ENCODE assay signal across 30 cellular contexts in the genomic region with DNA sequence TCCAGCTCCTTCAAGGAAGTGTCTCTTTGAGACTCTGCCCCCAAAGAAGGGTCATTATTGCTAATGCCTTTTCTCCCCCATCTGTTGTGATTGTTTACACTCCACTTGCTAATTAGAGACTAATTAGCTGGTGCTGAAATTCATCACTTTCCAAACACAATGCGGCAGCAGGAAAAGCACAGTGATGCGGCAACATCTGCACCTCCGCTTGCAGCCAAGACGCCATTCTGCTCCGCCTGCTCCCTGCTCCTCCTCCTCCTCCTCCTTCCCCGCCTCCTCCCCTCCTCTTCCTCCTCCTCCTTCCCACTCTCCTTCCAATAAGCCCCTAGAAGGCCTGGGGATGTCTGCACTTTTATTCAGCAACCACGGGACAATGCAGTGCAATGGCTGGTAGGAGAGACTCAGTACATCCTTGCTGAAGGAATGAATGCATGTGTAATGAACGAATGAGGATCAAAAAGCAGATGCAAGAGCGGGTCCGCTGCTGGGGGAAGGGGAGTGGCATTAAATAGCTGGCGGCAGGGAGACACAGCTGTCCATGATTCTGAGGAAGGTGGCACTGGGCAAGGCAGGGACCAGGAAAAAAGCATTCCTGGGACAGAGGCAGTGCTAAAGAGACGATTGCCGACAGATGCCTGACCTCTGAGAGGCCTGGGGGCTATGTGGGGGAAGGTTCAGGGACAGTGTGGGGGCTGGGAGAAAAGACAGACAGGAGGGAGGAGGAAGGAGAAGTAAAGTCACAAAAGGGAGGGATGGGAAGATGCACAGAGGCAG.
A peak's percentile ranks its signal among the peaks of the same experiment; 100 is the strongest.
DNase-seq lines count a peak whose midpoint lies in the region; ATAC-seq and TF ChIP-seq lines count a peak whose summit lies in the region.
"Had no signal": no experiment of that assay in that cellular context is flagged by ENCODE, and none has a peak within 500 bp of the region (broad histone marks: within the 10 kb centered on the region; RNA-seq: fewer than 3 reads in every experiment).

No MANE protein-coding gene starts in this region.

- H3K9me3 Mint-ChIP-seq in endodermal cell (no peaks in the 10 kb centered on the region), MCF 10A (ENCODE audit: unreplicated experiment) (no peaks in the 10 kb centered on the region)
- H3K9me3 Mint-ChIP-seq in stimulated activated naive B cell treated with anti-CD40 and anti-IgM and Interleukin-4, amounts not matched to agents 10 μg/mL and 1 μg/mL and 100 μg/mL, for 72 hours, result no peaks in the 10 kb centered on the region
- H3K9me3 Mint-ChIP-seq: activated naive CD4-positive, alpha-beta T cell treated with anti-CD3 and anti-CD28 coated beads, Interleukin-2, amount 50 U/mL, for 72 hours; activated T-cell treated with anti-CD3 and anti-CD28 coated beads, Interleukin-2, amount 50 U/mL, for 72 hours; central memory CD8-positive, alpha-beta T cell; stimulated activated effector memory CD8-positive, alpha-beta T cell treated with anti-CD3 and anti-CD28 coated beads, Interleukin-12 subunit alpha, Interleukin-12 subunit beta, amount 100 ng/mL, for 72 hours had no signal

- no peaks in the 10 kb centered on the region for H3K36me3 ChIP-seq in endodermal cell (ENCODE audit: control insufficient read depth, insufficient read depth, low read length)
- no peaks in the 10 kb centered on the region for H3K36me3 ChIP-seq in suprapubic skin
- H3K36me3 ChIP-seq: ascending aorta, heart right ventricle, left lung, neutrophil, thyroid gland had no signal

- intact Hi-C loops in MCF 10A (cut with micrococcal nuclease), result no loop called here

- no peak for TF ChIP-seq EP300 in suprapubic skin (IDR thresholded peaks at IDR 0.05)

- H3K4me1 ChIP-seq in endodermal cell (ENCODE audit: control insufficient read depth, insufficient read depth, low read length) (peaks cover 20% of the 10 kb centered on the region), suprapubic skin (no peaks in the 10 kb centered on the region)
- H3K4me1 ChIP-seq: ascending aorta, left lung, thyroid gland had no signal

- 58 to 63% methylated on average over 6 to 13 of the region's 13 CpGs for WGBS in endodermal cell (ENCODE audit: insufficient coverage in 1 of 2, insufficient read length in 1 of 2), 2 experiments
- 73% methylated on average over 13 of the region's 13 CpGs for WGBS in suprapubic skin

- H3K4me1 Mint-ChIP-seq in endodermal cell (peaks cover 63% of the 10 kb centered on the region), MCF 10A (ENCODE audit: insufficient read depth, unreplicated experiment) (no peaks in the 10 kb centered on the region)
- peaks cover 9 to 47% of the 10 kb centered on the region in 2 donors for H3K4me1 Mint-ChIP-seq in stimulated activated naive B cell treated with anti-CD40 and anti-IgM and Interleukin-4, amounts not matched to agents 10 μg/mL and 1 μg/mL and 100 μg/mL, for 72 hours
- H3K4me1 Mint-ChIP-seq: central memory CD8-positive, alpha-beta T cell; stimulated activated effector memory CD8-positive, alpha-beta T cell treated with anti-CD3 and anti-CD28 coated beads, Interleukin-12 subunit alpha, Interleukin-12 subunit beta, amount 100 ng/mL, for 72 hours had no signal

- CTCF ChIA-PET in MCF 10A (lab: Yijun Ruan, JAX), result interaction anchor here (0.7 kb wide), 2 partner anchors 61 to 72 kb away, joined by 4 to 5 read pairs; no protein-coding TSS in a partner anchor

- H3K4me3 Mint-ChIP-seq in endodermal cell, result no peak overlapping the region
- H3K4me3 Mint-ChIP-seq in stimulated activated naive B cell treated with anti-CD40 and anti-IgM and Interleukin-4, amounts not matched to agents 10 μg/mL and 1 μg/mL and 100 μg/mL, for 72 hours, result no peak overlapping the region
- no peak overlapping the region for H3K4me3 Mint-ChIP-seq in MCF 10A (ENCODE audit: unreplicated experiment)
- H3K4me3 Mint-ChIP-seq: activated T-cell treated with anti-CD3 and anti-CD28 coated beads, Interleukin-2, amount 50 U/mL, for 72 hours; central memory CD8-positive, alpha-beta T cell; stimulated activated effector memory CD8-positive, alpha-beta T cell treated with anti-CD3 and anti-CD28 coated beads, Interleukin-12 subunit alpha, Interleukin-12 subunit beta, amount 100 ng/mL, for 72 hours had no signal

- no peaks in the 10 kb centered on the region for H3K9me3 ChIP-seq in endodermal cell (ENCODE audit: control insufficient read depth, low read length)
- no peaks in the 10 kb centered on the region for H3K9me3 ChIP-seq in suprapubic skin
- H3K9me3 ChIP-seq: ascending aorta, heart right ventricle, left lung, neutrophil, thyroid gland had no signal

- no peak for TF ChIP-seq POLR2A in suprapubic skin (IDR thresholded peaks at IDR 0.05)

- no peak overlapping the region for H3K4me3 ChIP-seq in endodermal cell (ENCODE audit: low read length)
- H3K4me3 ChIP-seq in suprapubic skin, result no peak overlapping the region
- H3K4me3 ChIP-seq: ascending aorta, heart right ventricle, left lung, skin epidermis, thyroid gland had no signal

- H3K36me3 Mint-ChIP-seq in endodermal cell (ENCODE audit: low read depth), result no peaks in the 10 kb centered on the region
- peaks cover 0 to 1% of the 10 kb centered on the region in 2 donors for H3K36me3 Mint-ChIP-seq in stimulated activated naive B cell treated with anti-CD40 and anti-IgM and Interleukin-4, amounts not matched to agents 10 μg/mL and 1 μg/mL and 100 μg/mL, for 72 hours
- no peaks in the 10 kb centered on the region for H3K36me3 Mint-ChIP-seq in MCF 10A (ENCODE audit: insufficient read depth, unreplicated experiment)
- H3K36me3 Mint-ChIP-seq: activated naive CD4-positive, alpha-beta T cell treated with anti-CD3 and anti-CD28 coated beads, Interleukin-2, amount 50 U/mL, for 72 hours; stimulated activated effector memory CD8-positive, alpha-beta T cell treated with anti-CD3 and anti-CD28 coated beads, Interleukin-12 subunit alpha, Interleukin-12 subunit beta, amount 100 ng/mL, for 72 hours had no signal

- peak overlapping the region; percentile 41 for H3K27ac ChIP-seq in endodermal cell (ENCODE audit: low read depth, low read length)
- H3K27ac ChIP-seq in suprapubic skin, result no peak overlapping the region
- H3K27ac ChIP-seq: ascending aorta, epithelial cell of prostate, heart right ventricle, left lung, neutrophil, skin epidermis, thyroid gland had no signal

- ATAC-seq in stimulated activated naive B cell treated with anti-CD40 and anti-IgM and Interleukin-4, amounts not matched to agents 10 μg/mL and 1 μg/mL and 100 μg/mL, for 72 hours (replicated peaks), result no peak
- ATAC-seq: activated naive CD4-positive, alpha-beta T cell treated with anti-CD3 and anti-CD28 coated beads, Interleukin-2, amount 50 U/mL, for 72 hours; activated T-cell treated with anti-CD3 and anti-CD28 coated beads, Interleukin-2, amount 50 U/mL, for 72 hours; HepG2; left lung; PC-3; stimulated activated effector memory CD8-positive, alpha-beta T cell treated with anti-CD3 and anti-CD28 coated beads, Interleukin-12 subunit alpha, Interleukin-12 subunit beta, amount 100 ng/mL, for 72 hours had no signal

- peaks cover 5% of the 10 kb centered on the region for H3K27me3 ChIP-seq in endodermal cell (ENCODE audit: control insufficient read depth, insufficient read depth, low read length, poor library complexity, severe bottlenecking)
- H3K27me3 ChIP-seq in suprapubic skin, result peaks cover 7% of the 10 kb centered on the region
- H3K27me3 ChIP-seq: ascending aorta, heart right ventricle, left lung, neutrophil, thyroid gland had no signal

- no peak overlapping the region for H3K9ac ChIP-seq in endodermal cell (ENCODE audit: extremely low read depth, low read length, poor library complexity, severe bottlenecking)

- DNase-seq in NCI-H748 (lab: John Stamatoyannopoulos, UW; ENCODE audit: unreplicated experiment) (peak; percentile 5), NCI-H748 treated with DMSO at 0.1 percent for 48 hours (lab: John Stamatoyannopoulos, UW) (no peak), NCI-H446 treated with DMSO at 0.1 percent for 48 hours (lab: John Stamatoyannopoulos, UW) (peak; percentile 68), endodermal cell (peak; percentile 77), MCF 10A (ENCODE audit: unreplicated experiment) (no peak), suprapubic skin (ENCODE audit: low spot score in 2 of 2) (no peak), AML-193 (lab: John Stamatoyannopoulos, UW) (no peak)
- DNase-seq in stimulated activated naive B cell treated with anti-CD40 and anti-IgM and Interleukin-4, amounts not matched to agents 10 μg/mL and 1 μg/mL and 100 μg/mL, for 72 hours, result no peak
- DNase-seq: activated CD4-positive, alpha-beta T cell treated with anti-CD3 and anti-CD28 coated beads for 4 hours; activated T-cell treated with anti-CD3 and anti-CD28 coated beads, Interleukin-2, amount 50 U/mL, for 72 hours; Calu3; GOT3; left lung; NCI-H1092 treated with DMSO at 0.1 percent for 48 hours; NCI-H2081 treated with DMSO at 0.1 percent for 48 hours; NCI-H526; PC-3; SHP77 treated with DMSO at 0.1 percent for 48 hours; stimulated activated CD4-positive, alpha-beta T cell treated with anti-CD3 and anti-CD28 coated beads, Interleukin-1b, Interleukin-23, amount 100 ng/mL, for 48 hours; T-helper 1 cell had no signal

- H3K27ac Mint-ChIP-seq in endodermal cell, result peak overlapping the region; percentile 65
- peak overlapping the region; percentile 38 for H3K27ac Mint-ChIP-seq in stimulated activated naive B cell treated with anti-CD40 and anti-IgM and Interleukin-4, amounts not matched to agents 10 μg/mL and 1 μg/mL and 100 μg/mL, for 72 hours
- H3K27ac Mint-ChIP-seq in MCF 10A (ENCODE audit: low read depth, unreplicated experiment), result no peak overlapping the region
- H3K27ac Mint-ChIP-seq: activated T-cell treated with anti-CD3 and anti-CD28 coated beads, Interleukin-2, amount 50 U/mL, for 72 hours; stimulated activated effector memory CD8-positive, alpha-beta T cell treated with anti-CD3 and anti-CD28 coated beads, Interleukin-12 subunit alpha, Interleukin-12 subunit beta, amount 100 ng/mL, for 72 hours had no signal

- no peaks in the 10 kb centered on the region for H3K27me3 Mint-ChIP-seq in endodermal cell (ENCODE audit: insufficient read depth)
- H3K27me3 Mint-ChIP-seq in stimulated activated naive B cell treated with anti-CD40 and anti-IgM and Interleukin-4, amounts not matched to agents 10 μg/mL and 1 μg/mL and 100 μg/mL, for 72 hours, result no peaks in the 10 kb centered on the region
- H3K27me3 Mint-ChIP-seq in MCF 10A (ENCODE audit: insufficient read depth, unreplicated experiment), result peaks cover 47% of the 10 kb centered on the region

- POLR2A ChIA-PET in MCF 10A (lab: Yijun Ruan, JAX), result no interaction called here

- no TSS peak for BruUV-seq in MCF 10A (replicated peaks; lab: Mats Ljungman, UMichigan)

- TF ChIP-seq CTCF in endodermal cell (conservative IDR thresholded peaks at IDR 0.05) (no peak), MCF 10A (IDR thresholded peaks at IDR 0.05; ENCODE audit: unreplicated experiment) (no peak), suprapubic skin (IDR thresholded peaks at IDR 0.05) (no peak)

Comparison
In these comparisons a context has a peak if more than half of its experiments do, and no peak if none do; other contexts are left out.
1. DNase-seq: peak in NCI-H748 (single experiment), NCI-H446 treated with DMSO at 0.1 percent for 48 hours (single experiment) and endodermal cell (single experiment); none in NCI-H748 treated with DMSO at 0.1 percent for 48 hours (single experiment), stimulated activated naive B cell treated with anti-CD40 and anti-IgM and Interleukin-4, amounts not matched to agents 10 μg/mL and 1 μg/mL and 100 μg/mL, for 72 hours (single experiment), MCF 10A (single experiment), suprapubic skin (0 of 2) and AML-193 (0 of 2).